10 cellular contexts compared by ENCODE assay signal in genomic region chr2:226794077-226794670, GRCh38. TPM values are rescaled to one million over a fixed set of nuclear protein-coding genes. Genes with fewer than 3 reads are reported as not detected.
DNase-seq lines count a peak whose midpoint lies in the region; ATAC-seq and TF ChIP-seq lines count a peak whose summit lies in the region.
"Had no signal": no experiment of that assay in that cellular context is flagged by ENCODE, and none has a peak within 500 bp of the region (broad histone marks: within the 10 kb centered on the region; RNA-seq: fewer than 3 reads in every experiment).

No MANE protein-coding gene starts in this region.

- H3K36me3 ChIP-seq in BJ (ENCODE audit: control insufficient read depth, insufficient read depth, low read length) (peaks cover 29% of the 10 kb centered on the region), MG63 (peaks cover 65% of the 10 kb centered on the region), endocrine pancreas (ENCODE audit: control insufficient read depth, insufficient read depth, low read length) (no peaks in the 10 kb centered on the region), neural progenitor cell (no peaks in the 10 kb centered on the region)

- CTCF ChIA-PET in BJ (lab: Yijun Ruan, JAX), result interaction anchor here (0.7 to 2.2 kb wide), 4 partner anchors 33 to 1129 kb away, joined by 3 to 9 read pairs (median 4); no protein-coding TSS in a partner anchor
- CTCF ChIA-PET in activated CD4-positive, alpha-beta memory T cell treated with anti-CD3 and anti-CD28 coated beads for 36 hours (lab: Charles Lee), result interaction anchor here (0.8 kb wide), 1 partner anchor 9 kb away, joined by 3 read pairs; no protein-coding TSS in a partner anchor

- DNase-seq in BJ (ENCODE audit: low read depth) (no peak), MG63 (no peak), neural progenitor cell (ENCODE audit: low spot score) (no peak), Kasumi-1 (lab: John Stamatoyannopoulos, UW) (no peak)
- DNase-seq in activated CD4-positive, alpha-beta memory T cell treated with anti-CD3 and anti-CD28 coated beads for 36 hours, result no peak
- DNase-seq in stimulated activated CD4-positive, alpha-beta T cell treated with anti-CD3 and anti-CD28 coated beads, Interleukin-12 subunit alpha, Interleukin-12 subunit beta, amount 100 ng/mL, for 4 hours, result no peak
- DNase-seq: NCI-H748 treated with DMSO at 0.1 percent for 48 hours, posterior cingulate gyrus had no signal

- H3K4me3 ChIP-seq in BJ (ENCODE audit: low read depth, low read length), result peak overlapping the region; percentile 99
- peak overlapping the region; percentile 83 for H3K4me3 ChIP-seq in MG63
- peak overlapping the region; percentile 54 for H3K4me3 ChIP-seq in endocrine pancreas (ENCODE audit: control insufficient read depth, insufficient read depth, low read length)
- H3K4me3 ChIP-seq in neural progenitor cell, result peak overlapping the region; percentile 52

- ATAC-seq in HG02588 (IDR thresholded peaks at IDR 0.05; ENCODE audit: unreplicated experiment), result no peak

- no peak overlapping the region for H2AFZ ChIP-seq in neural progenitor cell (replicated peaks)

- POLR2A ChIA-PET in BJ (lab: Charles Lee), result interaction anchor here (0.6 kb wide), 1 partner anchor 93 kb away, joined by 5 read pairs; no protein-coding TSS in a partner anchor
- POLR2A ChIA-PET in activated CD4-positive, alpha-beta memory T cell treated with anti-CD3 and anti-CD28 coated beads for 36 hours (lab: Charles Lee), result interaction anchor here (1.0 kb wide), 1 partner anchor 41 kb away, joined by 4 read pairs; no protein-coding TSS in a partner anchor

- H3K9me3 ChIP-seq in MG63 (no peaks in the 10 kb centered on the region), endocrine pancreas (ENCODE audit: control insufficient read depth, low read length) (no peaks in the 10 kb centered on the region), neural progenitor cell (ENCODE audit: low read depth) (no peaks in the 10 kb centered on the region)

- H4K20me1 ChIP-seq in neural progenitor cell (ENCODE audit: low read depth), result peaks cover 18% of the 10 kb centered on the region

- intact Hi-C loops in activated CD4-positive, alpha-beta memory T cell treated with anti-CD3 and anti-CD28 coated beads for 36 hours (cut with micrococcal nuclease), result loop anchor here (5.0 to 10.0 kb wide), 3 partner anchors 57 to 1869 kb away; partner anchors contain the start of gene MFF

- H3K79me2 ChIP-seq in neural progenitor cell (ENCODE audit: low read depth), result peaks cover 89% of the 10 kb centered on the region

- H3K9ac ChIP-seq in endocrine pancreas (ENCODE audit: control insufficient read depth, insufficient read depth, low read length), result no peak overlapping the region
- no peak overlapping the region for H3K9ac ChIP-seq in neural progenitor cell

- H3F3A ChIP-seq in neural progenitor cell (ENCODE audit: low read depth), result peaks cover 11% of the 10 kb centered on the region

- H3K4me1 Mint-ChIP-seq in neural progenitor cell, result peaks cover 58% of the 10 kb centered on the region
- H3K4me1 Mint-ChIP-seq in activated CD4-positive, alpha-beta memory T cell treated with anti-CD3 and anti-CD28 coated beads for 36 hours (ENCODE audit: low read depth), result peaks cover 29% of the 10 kb centered on the region

- H3K36me3 Mint-ChIP-seq in neural progenitor cell, result peaks cover 46% of the 10 kb centered on the region
- peaks cover 3% of the 10 kb centered on the region for H3K36me3 Mint-ChIP-seq in activated CD4-positive, alpha-beta memory T cell treated with anti-CD3 and anti-CD28 coated beads for 36 hours

- peaks cover 16% of the 10 kb centered on the region for H3K9me3 Mint-ChIP-seq in neural progenitor cell
- H3K9me3 Mint-ChIP-seq in activated CD4-positive, alpha-beta memory T cell treated with anti-CD3 and anti-CD28 coated beads for 36 hours, result no peaks in the 10 kb centered on the region

- peak overlapping the region; percentile 85 for H3K4me3 Mint-ChIP-seq in neural progenitor cell
- no peak overlapping the region for H3K4me3 Mint-ChIP-seq in activated CD4-positive, alpha-beta memory T cell treated with anti-CD3 and anti-CD28 coated beads for 36 hours

- peak overlapping the region; percentile 88 for H3K4me2 ChIP-seq in neural progenitor cell

- H3K27me3 ChIP-seq in BJ (ENCODE audit: control insufficient read depth, insufficient read depth, low read length) (no peaks in the 10 kb centered on the region), MG63 (no peaks in the 10 kb centered on the region), endocrine pancreas (ENCODE audit: control insufficient read depth, insufficient read depth, low read length) (no peaks in the 10 kb centered on the region), neural progenitor cell (no peaks in the 10 kb centered on the region)

- H3K27me3 Mint-ChIP-seq in neural progenitor cell (ENCODE audit: insufficient read depth, low read depth), result peaks cover 7% of the 10 kb centered on the region
- H3K27me3 Mint-ChIP-seq in activated CD4-positive, alpha-beta memory T cell treated with anti-CD3 and anti-CD28 coated beads for 36 hours, result no peaks in the 10 kb centered on the region

- TF ChIP-seq CTCF in BJ (IDR thresholded peaks at IDR 0.05; ENCODE audit: insufficient read depth, low read depth, low read length) (no peak), neural progenitor cell (IDR thresholded peaks at IDR 0.05) (no peak)

- H3K27ac Mint-ChIP-seq in neural progenitor cell, result peak overlapping the region; percentile 72
- no peak overlapping the region for H3K27ac Mint-ChIP-seq in activated CD4-positive, alpha-beta memory T cell treated with anti-CD3 and anti-CD28 coated beads for 36 hours

- H3K27ac ChIP-seq in neural progenitor cell, result no peak overlapping the region

- H3K4me1 ChIP-seq in endocrine pancreas (ENCODE audit: control insufficient read depth, insufficient read depth, low read length), result peaks cover 12% of the 10 kb centered on the region
- H3K4me1 ChIP-seq in neural progenitor cell, result peaks cover 33% of the 10 kb centered on the region

RNA-seq across cellular contexts. Expression of gene IRS1, which starts 5.4 kb away (rescaled TPM):
- 12.4 and 13.0 TPM in 2 replicates for polyA plus RNA-seq in BJ (2011; rRNA removed)
- 22.7 and 26.8 TPM in 2 replicates for polyA minus RNA-seq in BJ (2011; rRNA and poly(A)+ RNA removed)
- total RNA-seq in MG63 (2014; rRNA removed; shearing (Covaris generic); ENCODE audit: low replicate concordance), result 5.1 and 5.6 TPM in 2 replicates
- 8.4 and 13.0 TPM in 2 replicates for total RNA-seq in neural progenitor cell (ENCODE audit: low replicate concordance)
- 1 to 10 TPM; 2.0 to 2.1 TPM for total RNA-seq in activated CD4-positive, alpha-beta memory T cell treated with anti-CD3 and anti-CD28 coated beads for 36 hours

RNA-seq across cellular contexts. Expression of gene RHBDD1, which starts 41.7 kb away (rescaled TPM):
- polyA plus RNA-seq in BJ (2011; rRNA removed), result 29.2 and 51.6 TPM in 2 replicates
- polyA minus RNA-seq in BJ (2011; rRNA and poly(A)+ RNA removed), result 40.8 and 44.5 TPM in 2 replicates
- total RNA-seq in MG63 (2014; rRNA removed; shearing (Covaris generic); ENCODE audit: low replicate concordance), result 5.1 and 19.6 TPM in 2 replicates
- 13.8 and 15.1 TPM in 2 replicates for total RNA-seq in neural progenitor cell (ENCODE audit: low replicate concordance)
- 10 to 100 TPM; 38.0 to 41.1 TPM for total RNA-seq in activated CD4-positive, alpha-beta memory T cell treated with anti-CD3 and anti-CD28 coated beads for 36 hours
